ENCODE assay signal across 34 cellular contexts in genomic region chr4:186131935-186132334, GRCh38. TPM values are rescaled to one million over a fixed set of nuclear protein-coding genes. Genes with fewer than 3 reads are reported as not detected.
"Had no signal": no experiment of that assay in that cellular context is flagged by ENCODE, and none has a peak within 500 bp of the region (broad histone marks: within the 10 kb centered on the region; RNA-seq: fewer than 3 reads in every experiment).

No MANE protein-coding gene starts in this region.

- H3K4me1 ChIP-seq: adrenal gland, colonic mucosa had no signal

- H3K27ac Mint-ChIP-seq: activated CD4-positive, alpha-beta memory T cell treated with anti-CD3 and anti-CD28 coated beads for 36 hours; activated CD4-positive, alpha-beta T cell treated with anti-CD3 and anti-CD28 coated beads for 36 hours; activated CD4-positive, alpha-beta T cell treated with anti-CD3 and anti-CD28 coated beads, Interleukin-2, amount 10 ng/mL, durations not matched to agents 24 days and 14 days; activated CD8-positive, alpha-beta memory T cell treated with anti-CD3 and anti-CD28 coated beads, Interleukin-2, amount 10 ng/mL, durations not matched to agents 7 days and 5 days; activated CD8-positive, alpha-beta T cell treated with anti-CD3 and anti-CD28 coated beads, Interleukin-2, amount 10 ng/mL, durations not matched to agents 7 days and 5 days; activated naive CD4-positive, alpha-beta T cell treated with anti-CD3 and anti-CD28 coated beads for 36 hours; activated naive CD4-positive, alpha-beta T cell treated with anti-CD3 and anti-CD28 coated beads, Interleukin-2, amount 50 U/mL, for 24 hours; activated naive CD8-positive, alpha-beta T cell treated with anti-CD3 and anti-CD28 coated beads for 36 hours; activated naive CD8-positive, alpha-beta T cell treated with anti-CD3 and anti-CD28 coated beads, Interleukin-2, amount 50 U/mL, for 24 hours; activated T-helper 1 cell treated with anti-CD3 and anti-CD28 coated beads, Interleukin-12 subunit alpha, Interleukin-12 subunit beta, Interleukin-2, Interleukin-4 antibody, amounts not matched to agents 30 ng/mL and 10 ng/mL and 1 ng/mL, durations not matched to agents 14 hours and 24 hours and 36 hours; activated T-helper 2 cell treated with anti-CD3 and anti-CD28 coated beads, Interferon-gamma antibody, Interleukin-2, Interleukin-4, amounts not matched to agents 10 μg/mL and 5 μg/mL and 100 μg/mL, durations not matched to agents 14 hours and 24 hours and 36 hours; T-helper 17 cell; T-helper 2 cell treated with Interferon-gamma antibody and Interleukin-4, amounts not matched to agents 5 μg/mL and 100 μg/mL, for 36 hours had no signal

- H3K36me3 ChIP-seq: adrenal gland, cardiac muscle cell, colonic mucosa, esophagus squamous epithelium had no signal

- H3K36me3 Mint-ChIP-seq: activated CD4-positive, alpha-beta memory T cell treated with anti-CD3 and anti-CD28 coated beads for 36 hours; activated CD8-positive, alpha-beta memory T cell treated with anti-CD3 and anti-CD28 coated beads, Interleukin-2, amount 10 ng/mL, durations not matched to agents 7 days and 5 days; activated naive CD4-positive, alpha-beta T cell treated with anti-CD3 and anti-CD28 coated beads, Interleukin-2, amount 50 U/mL, for 24 hours; activated naive CD8-positive, alpha-beta T cell treated with anti-CD3 and anti-CD28 coated beads for 36 hours had no signal

- ATAC-seq: activated CD4-positive, alpha-beta T cell treated with anti-CD3 and anti-CD28 coated beads for 36 hours; activated CD8-positive, alpha-beta memory T cell treated with anti-CD3 and anti-CD28 coated beads, Interleukin-2, amount 10 ng/mL, durations not matched to agents 7 days and 5 days; activated CD8-positive, alpha-beta T cell treated with anti-CD3 and anti-CD28 coated beads, Interleukin-2, amount 10 ng/mL, durations not matched to agents 7 days and 5 days; activated naive CD8-positive, alpha-beta T cell treated with anti-CD3 and anti-CD28 coated beads, Interleukin-2, amount 50 U/mL, for 24 hours; body of pancreas; T-helper 17 cell had no signal

- H3K4me3 Mint-ChIP-seq: activated CD4-positive, alpha-beta memory T cell treated with anti-CD3 and anti-CD28 coated beads for 36 hours; activated CD4-positive, alpha-beta T cell treated with anti-CD3 and anti-CD28 coated beads for 36 hours; activated CD4-positive, alpha-beta T cell treated with anti-CD3 and anti-CD28 coated beads, Interleukin-2, amount 10 ng/mL, durations not matched to agents 24 days and 14 days; activated CD8-positive, alpha-beta memory T cell treated with anti-CD3 and anti-CD28 coated beads, Interleukin-2, amount 10 ng/mL, durations not matched to agents 7 days and 5 days; activated CD8-positive, alpha-beta T cell treated with anti-CD3 and anti-CD28 coated beads, Interleukin-2, amount 10 ng/mL, durations not matched to agents 7 days and 5 days; activated naive CD4-positive, alpha-beta T cell treated with anti-CD3 and anti-CD28 coated beads for 36 hours; activated naive CD4-positive, alpha-beta T cell treated with anti-CD3 and anti-CD28 coated beads, Interleukin-2, amount 50 U/mL, for 24 hours; activated naive CD8-positive, alpha-beta T cell treated with anti-CD3 and anti-CD28 coated beads for 36 hours; activated naive CD8-positive, alpha-beta T cell treated with anti-CD3 and anti-CD28 coated beads, Interleukin-2, amount 50 U/mL, for 24 hours; activated T-helper 1 cell treated with anti-CD3 and anti-CD28 coated beads, Interleukin-12 subunit alpha, Interleukin-12 subunit beta, Interleukin-2, Interleukin-4 antibody, amounts not matched to agents 30 ng/mL and 10 ng/mL and 1 ng/mL, durations not matched to agents 14 hours and 24 hours and 36 hours; T-helper 17 cell; T-helper 2 cell treated with Interferon-gamma antibody and Interleukin-4, amounts not matched to agents 5 μg/mL and 100 μg/mL, for 36 hours had no signal

- H3K4me1 Mint-ChIP-seq: activated naive CD8-positive, alpha-beta T cell treated with anti-CD3 and anti-CD28 coated beads, Interleukin-2, amount 50 U/mL, for 24 hours had no signal

- H3K9me3 Mint-ChIP-seq: activated CD4-positive, alpha-beta memory T cell treated with anti-CD3 and anti-CD28 coated beads for 36 hours; activated CD4-positive, alpha-beta T cell treated with anti-CD3 and anti-CD28 coated beads, Interleukin-2, amount 10 ng/mL, durations not matched to agents 24 days and 14 days; activated naive CD4-positive, alpha-beta T cell treated with anti-CD3 and anti-CD28 coated beads for 36 hours; activated naive CD4-positive, alpha-beta T cell treated with anti-CD3 and anti-CD28 coated beads, Interleukin-2, amount 50 U/mL, for 24 hours; activated naive CD8-positive, alpha-beta T cell treated with anti-CD3 and anti-CD28 coated beads for 36 hours; activated naive CD8-positive, alpha-beta T cell treated with anti-CD3 and anti-CD28 coated beads, Interleukin-2, amount 50 U/mL, for 24 hours; activated T-helper 1 cell treated with anti-CD3 and anti-CD28 coated beads, Interleukin-12 subunit alpha, Interleukin-12 subunit beta, Interleukin-2, Interleukin-4 antibody, amounts not matched to agents 30 ng/mL and 10 ng/mL and 1 ng/mL, durations not matched to agents 14 hours and 24 hours and 36 hours; activated T-helper 2 cell treated with anti-CD3 and anti-CD28 coated beads, Interferon-gamma antibody, Interleukin-2, Interleukin-4, amounts not matched to agents 10 μg/mL and 5 μg/mL and 100 μg/mL, durations not matched to agents 14 hours and 24 hours and 36 hours; T-helper 2 cell treated with Interferon-gamma antibody and Interleukin-4, amounts not matched to agents 5 μg/mL and 100 μg/mL, for 36 hours had no signal

- H3K27me3 Mint-ChIP-seq: activated naive CD4-positive, alpha-beta T cell treated with anti-CD3 and anti-CD28 coated beads, Interleukin-2, amount 50 U/mL, for 24 hours; activated naive CD8-positive, alpha-beta T cell treated with anti-CD3 and anti-CD28 coated beads for 36 hours had no signal

- DNase-seq: activated CD4-positive, alpha-beta memory T cell treated with anti-CD3 and anti-CD28 coated beads for 36 hours; activated CD4-positive, alpha-beta T cell treated with anti-CD3 and anti-CD28 coated beads for 36 hours; activated CD4-positive, alpha-beta T cell treated with anti-CD3 and anti-CD28 coated beads, Interleukin-2, amount 10 ng/mL, durations not matched to agents 24 days and 14 days; activated CD4-positive, CD25-positive, alpha-beta regulatory T cell; activated CD4-positive, CD25-positive, alpha-beta regulatory T cell treated with anti-CD3 and anti-CD28 coated beads, Interleukin-2, amount 50 U/mL, for 72 hours; activated CD8-positive, alpha-beta memory T cell treated with anti-CD3 and anti-CD28 coated beads, Interleukin-2, amount 10 ng/mL, durations not matched to agents 7 days and 5 days; activated CD8-positive, alpha-beta memory T cell treated with anti-CD3 and anti-CD28 coated beads, Interleukin-2, amount 50 U/mL, for 4 hours; activated CD8-positive, alpha-beta T cell treated with anti-CD3 and anti-CD28 coated beads, Interleukin-2, amount 10 ng/mL, durations not matched to agents 7 days and 5 days; activated effector memory CD4-positive, alpha-beta T cell treated with anti-CD3 and anti-CD28 coated beads, Interleukin-2, amount 50 U/mL, for 16 hours; activated naive CD4-positive, alpha-beta T cell treated with anti-CD3 and anti-CD28 coated beads for 36 hours; activated naive CD8-positive, alpha-beta T cell treated with anti-CD3 and anti-CD28 coated beads for 36 hours; activated naive CD8-positive, alpha-beta T cell treated with anti-CD3 and anti-CD28 coated beads, Interleukin-2, amount 50 U/mL, for 24 hours; activated T-cell treated with anti-CD3 and anti-CD28 coated beads, Interleukin-2, amount 50 U/mL, for 1 hour; activated T-cell treated with anti-CD3 and anti-CD28 coated beads, Interleukin-2, amount 50 U/mL, for 48 hours; adrenal gland; amygdala; aorta; body of pancreas; central memory CD4-positive, alpha-beta T cell; cerebellar nuclear complex; colonic mucosa; effector CD8-positive, alpha-beta T cell; esophagus squamous epithelium; foreskin melanocyte; head of caudate nucleus; T-helper 1 cell; T-helper 17 cell; T1000 had no signal

- H3K27ac ChIP-seq: adrenal gland, cardiac muscle cell, colonic mucosa, epithelial cell of prostate, esophagus squamous epithelium had no signal

- H3K9me3 ChIP-seq: adrenal gland, body of pancreas, colonic mucosa, esophagus squamous epithelium had no signal

- H3K4me3 ChIP-seq: adrenal gland, body of pancreas, cardiac muscle cell, colonic mucosa, esophagus squamous epithelium had no signal

- H3K27me3 ChIP-seq: adrenal gland, body of pancreas, cardiac muscle cell, colonic mucosa, esophagus squamous epithelium had no signal

RNA-seq across cellular contexts. Expression of gene FAM149A, which starts 27.4 kb away (rescaled TPM):
- total RNA-seq: activated T-helper 1 cell treated with anti-CD3 and anti-CD28 coated beads, Interleukin-12 subunit alpha, Interleukin-12 subunit beta, Interleukin-2, Interleukin-4 antibody, amounts not matched to agents 30 ng/mL and 10 ng/mL and 1 ng/mL, durations not matched to agents 14 hours and 24 hours and 36 hours had no signal
